Comparison of ENCODE assay signal across 15 cellular contexts in the genomic region with DNA sequence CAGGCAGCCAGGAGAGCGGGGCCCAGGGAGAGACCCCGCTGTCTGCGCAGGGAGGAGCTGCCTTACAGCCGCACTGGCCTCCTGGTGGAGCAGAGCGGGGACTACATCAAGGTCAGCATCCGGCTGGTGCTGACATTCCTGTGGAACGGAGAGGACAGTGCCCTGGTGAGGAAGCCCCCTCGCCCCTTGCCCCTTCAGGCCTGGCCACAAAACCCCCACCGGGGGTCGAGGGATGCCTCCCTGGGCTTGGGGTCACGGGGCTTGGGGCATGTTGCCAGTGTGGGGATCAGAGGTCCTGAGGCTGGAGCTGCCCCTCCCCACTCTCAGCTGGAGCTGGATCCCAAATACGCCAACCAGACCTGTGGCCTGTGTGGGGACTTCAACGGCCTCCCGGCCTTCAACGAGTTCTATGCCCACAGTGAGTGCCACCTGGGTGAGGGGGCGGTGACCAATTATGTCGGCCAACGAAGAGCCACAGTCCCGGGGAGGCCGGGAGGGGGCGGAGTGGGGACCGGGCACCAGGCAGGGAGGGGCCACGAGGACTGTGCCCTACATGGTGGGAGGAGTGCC. TPM values are rescaled to one million over a fixed set of nuclear protein-coding genes. Genes with fewer than 3 reads are reported as not detected.
DNase-seq lines count a peak whose midpoint lies in the region; ATAC-seq and TF ChIP-seq lines count a peak whose summit lies in the region.
"Had no signal": no experiment of that assay in that cellular context is flagged by ENCODE, and none has a peak within 500 bp of the region (broad histone marks: within the 10 kb centered on the region; RNA-seq: fewer than 3 reads in every experiment).

No MANE protein-coding gene starts in this region.

- ATAC-seq in upper lobe of right lung (no peak), HG02623 (IDR thresholded peaks at IDR 0.05; ENCODE audit: unreplicated experiment) (no peak)
- ATAC-seq: activated T-cell treated with anti-CD3 and anti-CD28 coated beads, Interleukin-2, amount 50 U/mL, for 72 hours; left lung had no signal

- H3K4me1 ChIP-seq in upper lobe of right lung: no peaks in the 10 kb centered on the region
- H3K4me1 ChIP-seq: left lung had no signal

- H3K9me3 Mint-ChIP-seq in CD14-positive monocyte (no peaks in the 10 kb centered on the region), nephron (no peaks in the 10 kb centered on the region)
- H3K9me3 Mint-ChIP-seq: activated T-cell treated with anti-CD3 and anti-CD28 coated beads, Interleukin-2, amount 50 U/mL, for 72 hours had no signal

- no peaks in the 10 kb centered on the region for H3K36me3 ChIP-seq in upper lobe of right lung
- H3K36me3 ChIP-seq: left lung had no signal

- DNase-seq in CD14-positive monocyte (ENCODE audit: low spot score) (peak; percentile 37), HuH-7.5 (ENCODE audit: low spot score) (peak; percentile 81), epidermal melanocyte (ENCODE audit: insufficient read length, low spot score) (peak; percentile 47), KG1 (lab: John Stamatoyannopoulos, UW) (no peak), upper lobe of right lung (no peak), DMS114 treated with DMSO at 0.1 percent for 48 hours (lab: John Stamatoyannopoulos, UW; ENCODE audit: unreplicated experiment) (no peak)
- DNase-seq: activated T-cell treated with anti-CD3 and anti-CD28 coated beads, Interleukin-2, amount 50 U/mL, for 72 hours; Kasumi-1; NCI-H2227 treated with DMSO at 0.1 percent for 48 hours; RPMI8226 had no signal

- no peaks in the 10 kb centered on the region for H3K9me3 ChIP-seq in upper lobe of right lung
- H3K9me3 ChIP-seq: left lung had no signal

- H3K4me3 Mint-ChIP-seq in CD14-positive monocyte (no peak overlapping the region), nephron (no peak overlapping the region)
- H3K4me3 Mint-ChIP-seq: activated T-cell treated with anti-CD3 and anti-CD28 coated beads, Interleukin-2, amount 50 U/mL, for 72 hours had no signal

- no peak overlapping the region for H3K4me3 ChIP-seq in upper lobe of right lung
- H3K4me3 ChIP-seq: left lung had no signal

- H3K27me3 ChIP-seq in upper lobe of right lung: peaks cover 21% of the 10 kb centered on the region

- no peak overlapping the region for H3K27ac ChIP-seq in upper lobe of right lung
- H3K27ac ChIP-seq: left lung had no signal

- no peak overlapping the region for H3K27ac Mint-ChIP-seq in CD14-positive monocyte
- H3K27ac Mint-ChIP-seq in nephron: no peak overlapping the region
- H3K27ac Mint-ChIP-seq: activated T-cell treated with anti-CD3 and anti-CD28 coated beads, Interleukin-2, amount 50 U/mL, for 72 hours had no signal

- intact Hi-C loops in CD14-positive monocyte (cut with micrococcal nuclease) (no loop called here), upper lobe of right lung (cut with DNase I) (no loop called here)

- H3K36me3 Mint-ChIP-seq in CD14-positive monocyte (no peaks in the 10 kb centered on the region), nephron (ENCODE audit: low read depth) (no peaks in the 10 kb centered on the region)

- TF ChIP-seq CTCF in CD14-positive monocyte (IDR thresholded peaks at IDR 0.05): no peak
- peak; percentile 29 to 48 (median 36) for TF ChIP-seq CTCF in nephron (IDR thresholded peaks at IDR 0.05; ENCODE audit: unreplicated experiment in 3 of 3)
- TF ChIP-seq CTCF in upper lobe of right lung (IDR thresholded peaks at IDR 0.05): no peak

- peaks cover 0 to 12% (median 5%) of the 10 kb centered on the region in 3 donors for H3K27me3 Mint-ChIP-seq in CD14-positive monocyte (ENCODE audit: low read depth in 3 of 3)
- no peaks in the 10 kb centered on the region for H3K27me3 Mint-ChIP-seq in nephron (ENCODE audit: low read depth)

- no peaks in the 10 kb centered on the region for H3K4me1 Mint-ChIP-seq in CD14-positive monocyte
- H3K4me1 Mint-ChIP-seq in nephron: no peaks in the 10 kb centered on the region

RNA-seq across cellular contexts. Expression of a gene that starts 4.2 kb away (rescaled TPM):
- polyA plus RNA-seq in CD14-positive monocyte: not detected
- total RNA-seq in upper lobe of right lung: 1.2 TPM
- total RNA-seq: activated T-cell treated with anti-CD3 and anti-CD28 coated beads, Interleukin-2, amount 50 U/mL, for 72 hours; renal cortical epithelial cell; ureter had no signal

Comparison
In these comparisons a context has a peak if more than half of its experiments do, and no peak if none do; other contexts are left out.
1. DNase-seq: peak in CD14-positive monocyte (single experiment), HuH-7.5 (single experiment) and epidermal melanocyte (single experiment); none in KG1 (single experiment), upper lobe of right lung (single experiment) and DMS114 treated with DMSO at 0.1 percent for 48 hours (single experiment).
2. CTCF ChIP-seq: peak in nephron (3 of 3); none in CD14-positive monocyte (single experiment) and upper lobe of right lung (single experiment).